In genomic region chr16:61332461-61332860, GRCh38 we compare ENCODE assay signal across 17 cellular contexts.
DNase-seq lines count a peak whose midpoint lies in the region; ATAC-seq, FAIRE-seq and TF ChIP-seq lines count a peak whose summit lies in the region.
"Had no signal": no experiment of that assay in that cellular context is flagged by ENCODE, and none has a peak within 500 bp of the region (broad histone marks: within the 10 kb centered on the region; RNA-seq: fewer than 3 reads in every experiment).

No MANE protein-coding gene starts in this region.

- H3K4me1 Mint-ChIP-seq in activated CD4-positive, alpha-beta T cell treated with anti-CD3 and anti-CD28 coated beads for 36 hours, result no peaks in the 10 kb centered on the region
- H3K4me1 Mint-ChIP-seq: B cell had no signal

- peaks cover 25% of the 10 kb centered on the region for H3K9me3 ChIP-seq in HepG2 (ENCODE audit: low read length)
- no peaks in the 10 kb centered on the region for H3K9me3 ChIP-seq in right lobe of liver
- H3K9me3 ChIP-seq in neuron (ENCODE audit: low read length), result no peaks in the 10 kb centered on the region
- no peaks in the 10 kb centered on the region for H3K9me3 ChIP-seq in MG63
- H3K9me3 ChIP-seq: BLaER1 treated with 17β-estradiol and CSF1 and Interleukin-3, amounts not matched to agents 10 nM and 100 nM had no signal

- peaks cover 13% of the 10 kb centered on the region for H3K9me3 Mint-ChIP-seq in activated CD4-positive, alpha-beta T cell treated with anti-CD3 and anti-CD28 coated beads for 36 hours (ENCODE audit: low read depth)

- intact Hi-C loops in HepG2 (cut with micrococcal nuclease; ENCODE audit: unreplicated experiment) (no loop called here), right lobe of liver (cut with DNase I) (no loop called here)
- intact Hi-C loops in activated CD4-positive, alpha-beta T cell treated with anti-CD3 and anti-CD28 coated beads for 36 hours (cut with DNase I, micrococcal nuclease), result no loop called here

- POLR2A ChIA-PET in HepG2 (lab: Yijun Ruan, JAX), result no interaction called here
- POLR2A ChIA-PET in activated CD4-positive, alpha-beta T cell treated with anti-CD3 and anti-CD28 coated beads for 36 hours (lab: Charles Lee), result no interaction called here

- no peak for TF ChIP-seq RAD21 in HepG2 (CRISPR knock-in tag; IDR thresholded peaks at IDR 0.05)

- H3K4me1 ChIP-seq in HepG2 (ENCODE audit: insufficient read depth, low read length) (no peaks in the 10 kb centered on the region), right lobe of liver (no peaks in the 10 kb centered on the region), neuron (ENCODE audit: insufficient read depth, low read length) (no peaks in the 10 kb centered on the region)
- H3K4me1 ChIP-seq: BLaER1 treated with 17β-estradiol and CSF1 and Interleukin-3, amounts not matched to agents 10 nM and 100 nM had no signal

- no peaks in the 10 kb centered on the region for H3K36me3 ChIP-seq in HepG2 (replicated peaks in 1 of 2; ENCODE audit: control insufficient read depth in 1 of 2, insufficient read depth in 2 of 2, low read length in 2 of 2)
- H3K36me3 ChIP-seq in right lobe of liver, result no peaks in the 10 kb centered on the region
- H3K36me3 ChIP-seq in neuron (ENCODE audit: insufficient read depth, low read length), result no peaks in the 10 kb centered on the region
- no peaks in the 10 kb centered on the region for H3K36me3 ChIP-seq in MG63
- H3K36me3 ChIP-seq: BLaER1 treated with 17β-estradiol and CSF1 and Interleukin-3, amounts not matched to agents 10 nM and 100 nM had no signal

- BruUV-seq in HepG2 (replicated peaks; lab: Mats Ljungman, UMichigan), result no TSS peak

- no peak overlapping the region for H3K9ac ChIP-seq in HepG2 (ENCODE audit: insufficient read depth, low read depth, low read length)
- H3K9ac ChIP-seq: BLaER1 treated with 17β-estradiol and CSF1 and Interleukin-3, amounts not matched to agents 10 nM and 100 nM had no signal

- H3K4me3 ChIP-seq in HepG2 (replicated peaks in 1 of 3; ENCODE audit: insufficient read depth in 1 of 3, low read depth in 2 of 3, low read length in 3 of 3) (no peak overlapping the region), right lobe of liver (no peak overlapping the region), neuron (ENCODE audit: low read length) (no peak overlapping the region), MG63 (no peak overlapping the region)
- H3K4me3 ChIP-seq: BLaER1 treated with 17β-estradiol and CSF1 and Interleukin-3, amounts not matched to agents 10 nM and 100 nM had no signal

- CTCF ChIA-PET in HepG2 (lab: Yijun Ruan, JAX; ENCODE audit: low intra/inter-chr PET ratio, low total read pairs), result no interaction called here
- CTCF ChIA-PET in activated CD4-positive, alpha-beta T cell treated with anti-CD3 and anti-CD28 coated beads for 36 hours (lab: Charles Lee), result interaction anchor here (0.7 kb wide), 1 partner anchor 1209 kb away, joined by 3 read pairs; no protein-coding TSS in a partner anchor

- H2AFZ ChIP-seq in HepG2 (ENCODE audit: low read length) (no peak overlapping the region), neuron (ENCODE audit: low read depth, low read length) (peak overlapping the region; percentile 52)

- no peak for ATAC-seq in HepG2
- no peak for ATAC-seq in right lobe of liver
- no peak for ATAC-seq in activated CD4-positive, alpha-beta T cell treated with anti-CD3 and anti-CD28 coated beads for 36 hours
- ATAC-seq: CD8-positive, alpha-beta T cell; HCT116 had no signal

- no peak overlapping the region for H3K4me2 ChIP-seq in HepG2 (ENCODE audit: low read depth, low read length)
- H3K4me2 ChIP-seq: BLaER1 treated with 17β-estradiol and CSF1 and Interleukin-3, amounts not matched to agents 10 nM and 100 nM had no signal

- no peaks in the 10 kb centered on the region for H3K36me3 Mint-ChIP-seq in activated CD4-positive, alpha-beta T cell treated with anti-CD3 and anti-CD28 coated beads for 36 hours (ENCODE audit: low read depth)
- H3K36me3 Mint-ChIP-seq: CD8-positive, alpha-beta T cell had no signal

- DNase-seq in HepG2 (ENCODE audit: low spot score), result no peak
- no peak for DNase-seq in right lobe of liver
- DNase-seq in NCI-H82 treated with DMSO at 0.1 percent for 48 hours (lab: John Stamatoyannopoulos, UW; ENCODE audit: unreplicated experiment), result peak; percentile 10
- DNase-seq in MG63, result no peak
- DNase-seq in activated CD4-positive, alpha-beta T cell treated with anti-CD3 and anti-CD28 coated beads for 36 hours, result no peak
- DNase-seq: Calu3; CD8-positive, alpha-beta T cell; DMS79 treated with DMSO at 0.1 percent for 48 hours; GF-D8; GOT3; H7; HFFc6 had no signal

- H3K27me3 ChIP-seq in HepG2 (ENCODE audit: control insufficient read depth in 1 of 2, insufficient read depth in 2 of 2, low read length in 2 of 2) (no peaks in the 10 kb centered on the region), right lobe of liver (no peaks in the 10 kb centered on the region), neuron (ENCODE audit: insufficient read depth, low read length) (no peaks in the 10 kb centered on the region), MG63 (no peaks in the 10 kb centered on the region)
- H3K27me3 ChIP-seq: BLaER1 treated with 17β-estradiol and CSF1 and Interleukin-3, amounts not matched to agents 10 nM and 100 nM had no signal

- WGBS in HepG2 (ENCODE audit: low lambda C conversion rate), result 1% methylated on average over 2 of the region's 2 CpGs
- 39% methylated on average over 2 of the region's 2 CpGs for WGBS in right lobe of liver (ENCODE audit: insufficient coverage, low coverage, low lambda C conversion rate, missing lambda C conversion rate)

- no peaks in the 10 kb centered on the region for H3K27me3 Mint-ChIP-seq in activated CD4-positive, alpha-beta T cell treated with anti-CD3 and anti-CD28 coated beads for 36 hours
- H3K27me3 Mint-ChIP-seq: B cell had no signal

- in situ Hi-C loops in HepG2 (cut with HindIII; ENCODE audit: extremely low pct_ligation_motif_present, low pct_unique_long_range_greater_than_20kb), result no loop called here

- no peaks in the 10 kb centered on the region for H3K79me2 ChIP-seq in HepG2 (ENCODE audit: insufficient read depth, low read length)

- no peak overlapping the region for H3K4me3 Mint-ChIP-seq in activated CD4-positive, alpha-beta T cell treated with anti-CD3 and anti-CD28 coated beads for 36 hours
- H3K4me3 Mint-ChIP-seq: B cell; CD8-positive, alpha-beta T cell; HFFc6 had no signal

- TF ChIP-seq EP300 in HepG2 (IDR thresholded peaks at IDR 0.05; ENCODE audit: low read depth in 2 of 2, low read length in 2 of 2), result no peak
- no peak for TF ChIP-seq EP300 in HepG2 (CRISPR knock-in tag; IDR thresholded peaks at IDR 0.05; ENCODE audit: borderline replicate concordance)

- no peak for TF ChIP-seq POLR2A in HepG2 (IDR thresholded peaks at IDR 0.05; ENCODE audit: insufficient read depth in 1 of 2, low read depth in 2 of 2, low read length in 2 of 2)
- TF ChIP-seq POLR2A in right lobe of liver (IDR thresholded peaks at IDR 0.05), result no peak

- no peak for FAIRE-seq in HepG2 (lab: Jason Lieb, UNC)
- FAIRE-seq: HTR-8/SVneo had no signal

- H3K27ac ChIP-seq in HepG2 (ENCODE audit: extremely low read length, insufficient read depth, low read length) (no peak overlapping the region), right lobe of liver (no peak overlapping the region)
- H3K27ac ChIP-seq: BLaER1 treated with 17β-estradiol and CSF1 and Interleukin-3, amounts not matched to agents 10 nM and 100 nM had no signal

- H4K20me1 ChIP-seq in HepG2 (ENCODE audit: insufficient read depth, low read length), result no peaks in the 10 kb centered on the region
- H4K20me1 ChIP-seq: BLaER1 treated with 17β-estradiol and CSF1 and Interleukin-3, amounts not matched to agents 10 nM and 100 nM had no signal

- no peak for TF ChIP-seq CTCF in HepG2 (CRISPR knock-in tag; IDR thresholded peaks at IDR 0.05)
- TF ChIP-seq CTCF in right lobe of liver (IDR thresholded peaks at IDR 0.05), result no peak

- H3K27ac Mint-ChIP-seq in activated CD4-positive, alpha-beta T cell treated with anti-CD3 and anti-CD28 coated beads for 36 hours, result no peak overlapping the region
- H3K27ac Mint-ChIP-seq: B cell; CD8-positive, alpha-beta T cell; HFFc6 had no signal

TF ChIP-seq in HepG2, 621 proteins besides CTCF, POLR2A, EP300 and RAD21 (continues in another document):
- TF ChIP-seq, protein P1, sequence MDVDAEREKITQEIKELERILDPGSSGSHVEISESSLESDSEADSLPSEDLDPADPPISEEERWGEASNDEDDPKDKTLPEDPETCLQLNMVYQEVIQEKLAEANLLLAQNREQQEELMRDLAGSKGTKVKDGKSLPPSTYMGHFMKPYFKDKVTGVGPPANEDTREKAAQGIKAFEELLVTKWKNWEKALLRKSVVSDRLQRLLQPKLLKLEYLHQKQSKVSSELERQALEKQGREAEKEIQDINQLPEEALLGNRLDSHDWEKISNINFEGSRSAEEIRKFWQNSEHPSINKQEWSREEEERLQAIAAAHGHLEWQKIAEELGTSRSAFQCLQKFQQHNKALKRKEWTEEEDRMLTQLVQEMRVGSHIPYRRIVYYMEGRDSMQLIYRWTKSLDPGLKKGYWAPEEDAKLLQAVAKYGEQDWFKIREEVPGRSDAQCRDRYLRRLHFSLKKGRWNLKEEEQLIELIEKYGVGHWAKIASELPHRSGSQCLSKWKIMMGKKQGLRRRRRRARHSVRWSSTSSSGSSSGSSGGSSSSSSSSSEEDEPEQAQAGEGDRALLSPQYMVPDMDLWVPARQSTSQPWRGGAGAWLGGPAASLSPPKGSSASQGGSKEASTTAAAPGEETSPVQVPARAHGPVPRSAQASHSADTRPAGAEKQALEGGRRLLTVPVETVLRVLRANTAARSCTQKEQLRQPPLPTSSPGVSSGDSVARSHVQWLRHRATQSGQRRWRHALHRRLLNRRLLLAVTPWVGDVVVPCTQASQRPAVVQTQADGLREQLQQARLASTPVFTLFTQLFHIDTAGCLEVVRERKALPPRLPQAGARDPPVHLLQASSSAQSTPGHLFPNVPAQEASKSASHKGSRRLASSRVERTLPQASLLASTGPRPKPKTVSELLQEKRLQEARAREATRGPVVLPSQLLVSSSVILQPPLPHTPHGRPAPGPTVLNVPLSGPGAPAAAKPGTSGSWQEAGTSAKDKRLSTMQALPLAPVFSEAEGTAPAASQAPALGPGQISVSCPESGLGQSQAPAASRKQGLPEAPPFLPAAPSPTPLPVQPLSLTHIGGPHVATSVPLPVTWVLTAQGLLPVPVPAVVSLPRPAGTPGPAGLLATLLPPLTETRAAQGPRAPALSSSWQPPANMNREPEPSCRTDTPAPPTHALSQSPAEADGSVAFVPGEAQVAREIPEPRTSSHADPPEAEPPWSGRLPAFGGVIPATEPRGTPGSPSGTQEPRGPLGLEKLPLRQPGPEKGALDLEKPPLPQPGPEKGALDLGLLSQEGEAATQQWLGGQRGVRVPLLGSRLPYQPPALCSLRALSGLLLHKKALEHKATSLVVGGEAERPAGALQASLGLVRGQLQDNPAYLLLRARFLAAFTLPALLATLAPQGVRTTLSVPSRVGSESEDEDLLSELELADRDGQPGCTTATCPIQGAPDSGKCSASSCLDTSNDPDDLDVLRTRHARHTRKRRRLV (CRISPR knock-in tag; IDR thresholded peaks at IDR 0.05), result no peak
- TF ChIP-seq, protein P2, sequence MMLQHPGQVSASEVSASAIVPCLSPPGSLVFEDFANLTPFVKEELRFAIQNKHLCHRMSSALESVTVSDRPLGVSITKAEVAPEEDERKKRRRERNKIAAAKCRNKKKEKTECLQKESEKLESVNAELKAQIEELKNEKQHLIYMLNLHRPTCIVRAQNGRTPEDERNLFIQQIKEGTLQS (CRISPR knock-in tag; IDR thresholded peaks at IDR 0.05), result no peak
- TF ChIP-seq ZMYM4 (CRISPR knock-in tag; IDR thresholded peaks at IDR 0.05) (no peak), ZBTB21 (CRISPR knock-in tag; IDR thresholded peaks at IDR 0.05) (no peak)
